Comparison of ENCODE assay signal across 18 cellular contexts in the genomic region with DNA sequence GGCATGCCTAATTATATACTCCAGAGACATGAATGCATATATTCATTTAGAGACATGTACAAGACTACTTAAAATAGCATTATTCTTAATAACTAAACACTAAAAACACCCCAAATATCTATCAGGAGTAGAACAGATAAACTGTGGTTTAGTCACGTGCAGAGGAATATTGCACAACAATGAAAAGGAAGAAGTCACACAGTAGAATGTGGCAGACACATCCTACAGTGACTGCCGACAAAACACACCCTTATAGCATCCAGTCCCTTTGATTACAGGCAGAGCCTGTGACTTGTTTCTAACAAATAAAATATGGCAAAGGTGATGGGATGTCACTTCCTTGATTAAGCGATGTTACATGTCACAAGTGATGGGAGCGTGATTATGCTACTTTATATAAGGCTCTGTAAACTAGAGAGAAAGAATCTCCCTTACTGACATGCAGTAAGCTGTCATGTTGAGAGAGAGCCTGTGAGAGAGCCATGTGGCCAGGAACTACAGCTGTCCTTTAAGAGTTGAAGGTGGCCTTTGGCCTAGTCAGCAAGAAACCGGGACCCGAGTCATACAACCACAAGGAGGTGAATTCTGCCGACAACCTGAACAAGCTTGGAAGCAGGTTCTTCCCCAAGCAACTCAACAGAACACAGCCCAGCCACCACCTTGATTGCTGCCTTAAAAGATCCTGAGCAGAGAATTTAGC.
"Had no signal": no experiment of that assay in that cellular context is flagged by ENCODE, and none has a peak within 500 bp of the region (broad histone marks: within the 10 kb centered on the region; RNA-seq: fewer than 3 reads in every experiment).

No MANE protein-coding gene starts in this region.

- H3K27me3 ChIP-seq: ascending aorta, esophagus muscularis mucosa, sigmoid colon had no signal

- H3K9me2 ChIP-seq: SK-N-SH had no signal

- H3K4me3 ChIP-seq: ascending aorta, esophagus muscularis mucosa, sigmoid colon had no signal

- H3K27ac Mint-ChIP-seq: activated naive CD4-positive, alpha-beta T cell treated with anti-CD3 and anti-CD28 coated beads, Interleukin-2, amount 10 ng/mL, durations not matched to agents 7 days and 5 days; natural killer cell had no signal

- H3K4me3 Mint-ChIP-seq: activated naive CD4-positive, alpha-beta T cell treated with anti-CD3 and anti-CD28 coated beads, Interleukin-2, amount 10 ng/mL, durations not matched to agents 7 days and 5 days; activated T-cell treated with anti-CD3 and anti-CD28 coated beads, Interleukin-2, amount 50 U/mL, for 4 hours; central memory CD8-positive, alpha-beta T cell; natural killer cell had no signal

- H3K36me3 Mint-ChIP-seq: activated naive CD4-positive, alpha-beta T cell treated with anti-CD3 and anti-CD28 coated beads, Interleukin-2, amount 10 ng/mL, durations not matched to agents 7 days and 5 days; natural killer cell had no signal

- H3K4me1 Mint-ChIP-seq: activated naive CD4-positive, alpha-beta T cell treated with anti-CD3 and anti-CD28 coated beads, Interleukin-2, amount 10 ng/mL, durations not matched to agents 7 days and 5 days; central memory CD8-positive, alpha-beta T cell; natural killer cell had no signal

- H3K9me3 Mint-ChIP-seq: activated naive CD4-positive, alpha-beta T cell treated with anti-CD3 and anti-CD28 coated beads, Interleukin-2, amount 10 ng/mL, durations not matched to agents 7 days and 5 days; activated T-cell treated with anti-CD3 and anti-CD28 coated beads, Interleukin-2, amount 50 U/mL, for 4 hours; central memory CD8-positive, alpha-beta T cell; natural killer cell had no signal

- H3K4me2 ChIP-seq: SK-N-SH had no signal

- H3K27ac ChIP-seq: ascending aorta, esophagus muscularis mucosa, sigmoid colon had no signal

- H3K4me1 ChIP-seq: ascending aorta, sigmoid colon had no signal

- H3K9me3 ChIP-seq: ascending aorta, esophagus muscularis mucosa, sigmoid colon, SK-N-SH had no signal

- H3K27me3 Mint-ChIP-seq: central memory CD8-positive, alpha-beta T cell had no signal

- H3K9ac ChIP-seq: SK-N-SH had no signal

- ATAC-seq: activated CD4-positive, CD25-positive, alpha-beta regulatory T cell treated with anti-CD3 and anti-CD28 coated beads, Interleukin-2, amount 50 U/mL, for 24 hours; activated T-cell treated with anti-CD3 and anti-CD28 coated beads, Interleukin-2, amount 50 U/mL, for 4 hours had no signal

- DNase-seq: activated CD4-positive, alpha-beta T cell treated with anti-CD3 and anti-CD28 coated beads, Interleukin-2, amount 50 U/mL, for 48 hours; activated naive CD4-positive, alpha-beta T cell treated with anti-CD3 and anti-CD28 coated beads, Interleukin-2, amount 10 ng/mL, durations not matched to agents 7 days and 5 days; activated T-cell treated with anti-CD3 and anti-CD28 coated beads, Interleukin-2, amount 50 U/mL, for 4 hours; cortex of kidney; effector CD4-positive, alpha-beta T cell; mesenchymal stem cell; natural killer cell; nucleus accumbens; posterior cingulate gyrus; sigmoid colon; SK-N-SH; stimulated activated naive CD4-positive, alpha-beta T cell; T-helper 1 cell; T-helper 9 cell had no signal

- H3K36me3 ChIP-seq: ascending aorta, esophagus muscularis mucosa, sigmoid colon had no signal
